In the genomic region with DNA sequence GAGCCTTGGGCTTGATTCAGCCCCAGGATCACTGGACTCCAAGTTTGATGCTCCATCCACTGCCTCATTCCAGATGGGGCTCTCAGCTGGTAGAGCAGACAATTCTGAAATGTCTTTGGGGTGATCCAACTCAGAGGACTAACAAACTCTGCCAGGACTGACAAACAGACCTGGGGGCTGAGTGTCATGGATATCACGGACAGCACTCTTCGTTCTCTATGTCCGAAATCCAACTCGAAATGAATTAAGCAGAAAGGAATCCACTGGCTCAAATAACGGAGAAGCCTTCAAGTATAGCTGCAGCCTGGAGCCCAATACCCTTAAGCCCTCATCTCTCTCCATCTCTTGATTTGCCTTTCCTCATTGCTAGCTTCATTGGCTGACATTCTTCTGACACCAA, we compare ENCODE assay signal across 33 cellular contexts. TPM values are rescaled to one million over a fixed set of nuclear protein-coding genes. Genes with fewer than 3 reads are reported as not detected.
"Had no signal": no experiment of that assay in that cellular context is flagged by ENCODE, and none has a peak within 500 bp of the region (broad histone marks: within the 10 kb centered on the region; RNA-seq: fewer than 3 reads in every experiment).

No MANE protein-coding gene starts in this region.

- H3K36me3 ChIP-seq: neural progenitor cell, ovary, spleen, suprapubic skin, tibial artery, transverse colon, upper lobe of right lung, uterus had no signal

- H3K9me3 Mint-ChIP-seq: natural killer cell; nephron; neural progenitor cell; stimulated activated memory B cell treated with anti-CD40 and anti-IgM and Interleukin-4, amounts not matched to agents 10 μg/mL and 1 μg/mL and 100 μg/mL, for 72 hours; stimulated activated naive CD8-positive, alpha-beta T cell treated with anti-CD3 and anti-CD28 coated beads, Interleukin-15, amount 100 ng/mL, for 72 hours; type B pancreatic cell had no signal

- H3K4me3 ChIP-seq: neural progenitor cell, ovary, psoas muscle, skin epidermis, smooth muscle cell, spleen, suprapubic skin, testis, tibial artery, transverse colon, upper lobe of right lung, uterus had no signal

- ATAC-seq: natural killer cell; right cardiac atrium; sciatic nerve; stimulated activated memory B cell treated with anti-CD40 and anti-IgM and Interleukin-4, amounts not matched to agents 10 μg/mL and 1 μg/mL and 100 μg/mL, for 72 hours; stimulated activated naive CD8-positive, alpha-beta T cell treated with anti-CD3 and anti-CD28 coated beads, Interleukin-15, amount 100 ng/mL, for 72 hours; stimulated activated naive CD8-positive, alpha-beta T cell treated with anti-CD3 and anti-CD28 coated beads, Interleukin-15, Interleukin-2, amounts not matched to agents 100 U/mL and 50 U/mL, for 24 hours; upper lobe of right lung had no signal

- H2AFZ ChIP-seq: neural progenitor cell, parathyroid adenoma had no signal

- H3K27ac Mint-ChIP-seq: natural killer cell; nephron; progenitor cell of endocrine pancreas; stimulated activated memory B cell treated with anti-CD40 and anti-IgM and Interleukin-4, amounts not matched to agents 10 μg/mL and 1 μg/mL and 100 μg/mL, for 72 hours; stimulated activated naive CD8-positive, alpha-beta T cell treated with anti-CD3 and anti-CD28 coated beads, Interleukin-15, amount 100 ng/mL, for 72 hours; type B pancreatic cell had no signal

- H3K4me1 ChIP-seq: neural progenitor cell, parathyroid adenoma, testis, tibial artery, transverse colon, upper lobe of right lung, uterus had no signal

- DNase-seq: natural killer cell; occipital lobe; ovary; posterior cingulate gyrus; psoas muscle; spleen; stimulated activated CD4-positive, alpha-beta T cell treated with anti-CD3 and anti-CD28 coated beads, Interleukin-12 subunit alpha, Interleukin-12 subunit beta, amount 100 ng/mL, for 4 hours; stimulated activated CD4-positive, alpha-beta T cell treated with anti-CD3 and anti-CD28 coated beads, Interleukin-1b, Interleukin-23, amount 100 ng/mL, for 48 hours; stimulated activated CD4-positive, alpha-beta T cell treated with anti-CD3 and anti-CD28 coated beads, Interleukin-4, amount 100 ng/mL, for 1 hour; stimulated activated CD4-positive, alpha-beta T cell treated with anti-CD3 and anti-CD28 coated beads, Interleukin-4, amount 100 ng/mL, for 4 hours; stimulated activated CD8-positive, alpha-beta memory T cell treated with anti-CD3 and anti-CD28 coated beads, Interleukin-4, amount 100 ng/mL, for 48 hours; stimulated activated naive CD4-positive, alpha-beta T cell; stimulated activated naive CD8-positive, alpha-beta T cell treated with anti-CD3 and anti-CD28 coated beads, Interleukin-15, amount 100 ng/mL, for 72 hours; stimulated activated naive CD8-positive, alpha-beta T cell treated with anti-CD3 and anti-CD28 coated beads, Interleukin-15, Interleukin-2, amounts not matched to agents 100 U/mL and 50 U/mL, for 24 hours; testis; tibial artery; transverse colon; upper lobe of right lung; uterus had no signal

- H3K4me1 Mint-ChIP-seq: natural killer cell; stimulated activated memory B cell treated with anti-CD40 and anti-IgM and Interleukin-4, amounts not matched to agents 10 μg/mL and 1 μg/mL and 100 μg/mL, for 72 hours had no signal

- H3K36me3 Mint-ChIP-seq: natural killer cell; neural progenitor cell; stimulated activated memory B cell treated with anti-CD40 and anti-IgM and Interleukin-4, amounts not matched to agents 10 μg/mL and 1 μg/mL and 100 μg/mL, for 72 hours; type B pancreatic cell had no signal

- H3K27me3 ChIP-seq: ovary, spleen, suprapubic skin, testis, transverse colon, upper lobe of right lung, uterus had no signal

- H3K9me3 ChIP-seq: ovary, psoas muscle, spleen, suprapubic skin, testis, tibial artery, transverse colon, upper lobe of right lung, uterus had no signal

- H3K79me2 ChIP-seq: parathyroid adenoma had no signal

- H3K4me2 ChIP-seq: neural progenitor cell, smooth muscle cell had no signal

- H3K4me3 Mint-ChIP-seq: natural killer cell; nephron; neural progenitor cell; stimulated activated memory B cell treated with anti-CD40 and anti-IgM and Interleukin-4, amounts not matched to agents 10 μg/mL and 1 μg/mL and 100 μg/mL, for 72 hours; stimulated activated naive CD8-positive, alpha-beta T cell treated with anti-CD3 and anti-CD28 coated beads, Interleukin-15, amount 100 ng/mL, for 72 hours; type B pancreatic cell had no signal

- H3K27ac ChIP-seq: neural progenitor cell, ovary, parathyroid adenoma, psoas muscle, skin epidermis, spleen, suprapubic skin, testis, tibial artery, transverse colon, upper lobe of right lung, uterus had no signal

- H3K9ac ChIP-seq: neural progenitor cell, parathyroid adenoma had no signal

RNA-seq across cellular contexts. Expression of gene SLC38A3, which starts 14.2 kb away (rescaled TPM):
- total RNA-seq: spleen, transverse colon, upper lobe of right lung had no signal

RNA-seq across cellular contexts. Expression of gene GNAT1, which starts 27.9 kb away (rescaled TPM):
- total RNA-seq: natural killer cell, occipital lobe, osteoblast, ovary, psoas muscle, right cardiac atrium, sciatic nerve, smooth muscle cell, transverse colon, upper lobe of right lung, urinary bladder, uterus had no signal

RNA-seq across cellular contexts. Expression of gene LSMEM2, which starts 59.6 kb away (rescaled TPM):
- total RNA-seq: natural killer cell, osteoblast, progenitor cell of endocrine pancreas, renal cortical epithelial cell, transverse colon, upper lobe of right lung had no signal
